ENCODE assay signal across 11 cellular contexts in genomic region chr20:32516985-32517873, GRCh38.
A peak's percentile ranks its signal among the peaks of the same experiment; 100 is the strongest.
DNase-seq lines count a peak whose midpoint lies in the region; ATAC-seq and TF ChIP-seq lines count a peak whose summit lies in the region.
"Had no signal": no experiment of that assay in that cellular context is flagged by ENCODE, and none has a peak within 500 bp of the region (broad histone marks: within the 10 kb centered on the region; RNA-seq: fewer than 3 reads in every experiment).

No MANE protein-coding gene starts in this region.

- no peaks in the 10 kb centered on the region for H3K36me3 Mint-ChIP-seq in endodermal cell (ENCODE audit: low read depth)

- H3K9ac ChIP-seq in BLaER1 treated with 17β-estradiol and CSF1 and Interleukin-3, amounts not matched to agents 10 nM and 100 nM = peak overlapping the region in 8 of 11 experiments; percentile 5 to 31 (median 20); a peak in 8 of 22 replicates
- peak overlapping the region; percentile 25 for H3K9ac ChIP-seq in Loucy (ENCODE audit: low read depth, low read length, poor library complexity, severe bottlenecking)
- H3K9ac ChIP-seq in endodermal cell (ENCODE audit: extremely low read depth, low read length, poor library complexity, severe bottlenecking) = no peak overlapping the region

- peaks cover 0 to 25% (median 5%) of the 10 kb centered on the region in 11 experiments; a peak in 15 of 22 replicates for H4K20me1 ChIP-seq in BLaER1 treated with 17β-estradiol and CSF1 and Interleukin-3, amounts not matched to agents 10 nM and 100 nM
- H4K20me1 ChIP-seq in Loucy (ENCODE audit: insufficient read depth, low read length, poor library complexity, severe bottlenecking) = no peaks in the 10 kb centered on the region

- H3K4me3 ChIP-seq in BLaER1 treated with 17β-estradiol and CSF1 and Interleukin-3, amounts not matched to agents 10 nM and 100 nM = no peak overlapping the region
- H3K4me3 ChIP-seq in Loucy (ENCODE audit: low read length, poor library complexity, severe bottlenecking) (no peak overlapping the region), endodermal cell (ENCODE audit: low read length) (no peak overlapping the region), mesodermal cell (ENCODE audit: extremely low read depth, insufficient read depth, low read length, poor library complexity, severe bottlenecking) (no peak overlapping the region)

- TF ChIP-seq CTCF in Loucy (conservative IDR thresholded peaks at IDR 0.05; ENCODE audit: low read length) (no peak), endodermal cell (conservative IDR thresholded peaks at IDR 0.05) (no peak)

- 75 to 81% methylated on average over 8 to 14 of the region's 14 CpGs for WGBS in endodermal cell (ENCODE audit: insufficient coverage in 1 of 2, insufficient read length in 1 of 2), 2 experiments
- 56 to 70% methylated on average over 10 of the region's 14 CpGs for WGBS in mesodermal cell (ENCODE audit: insufficient coverage in 2 of 2), 2 experiments

- H3K27ac ChIP-seq in BLaER1 treated with 17β-estradiol and CSF1 and Interleukin-3, amounts not matched to agents 10 nM and 100 nM = peak overlapping the region in 6 of 11 experiments; percentile 11 to 52 (median 38); a peak in 10 of 22 replicates
- H3K27ac ChIP-seq in endodermal cell (ENCODE audit: low read depth, low read length) (peak overlapping the region; percentile 24), mesodermal cell (ENCODE audit: low read depth, low read length, severe bottlenecking) (peak overlapping the region; percentile 78)

- peaks cover 16 to 51% (median 34%) of the 10 kb centered on the region in 11 experiments; a peak in 17 of 22 replicates for H3K36me3 ChIP-seq in BLaER1 treated with 17β-estradiol and CSF1 and Interleukin-3, amounts not matched to agents 10 nM and 100 nM
- H3K36me3 ChIP-seq in Loucy (ENCODE audit: insufficient read depth, low read length) (peaks cover 84% of the 10 kb centered on the region; the same call in 1 of the 2 replicates), endodermal cell (ENCODE audit: control insufficient read depth, insufficient read depth, low read length) (no peaks in the 10 kb centered on the region), mesodermal cell (ENCODE audit: control insufficient read depth, insufficient read depth, low read length) (no peaks in the 10 kb centered on the region)

- H3F3A ChIP-seq in Loucy (ENCODE audit: low read depth) = no peaks in the 10 kb centered on the region

- peaks cover 25 to 100% (median 96%) of the 10 kb centered on the region in 10 experiments for H3K4me1 ChIP-seq in BLaER1 treated with 17β-estradiol and CSF1 and Interleukin-3, amounts not matched to agents 10 nM and 100 nM
- H3K4me1 ChIP-seq in Loucy (ENCODE audit: insufficient read depth, low read length, poor library complexity, severe bottlenecking) = peaks cover 33% of the 10 kb centered on the region
- H3K4me1 ChIP-seq in endodermal cell (ENCODE audit: control insufficient read depth, insufficient read depth, low read length) = no peaks in the 10 kb centered on the region
- peaks cover 24% of the 10 kb centered on the region for H3K4me1 ChIP-seq in mesodermal cell (ENCODE audit: control insufficient read depth, insufficient read depth, low read length, poor library complexity, severe bottlenecking)

- peaks cover 4% of the 10 kb centered on the region for H3K4me1 Mint-ChIP-seq in endodermal cell

- peaks cover 11% of the 10 kb centered on the region for H3K27me3 Mint-ChIP-seq in endodermal cell (ENCODE audit: insufficient read depth)
- H3K27me3 Mint-ChIP-seq: central memory CD8-positive, alpha-beta T cell had no signal

- H3K9me2 ChIP-seq in Loucy (replicated peaks; ENCODE audit: low read depth, low read length) = no peaks in the 10 kb centered on the region

- H3K27me3 ChIP-seq in BLaER1 treated with 17β-estradiol and CSF1 and Interleukin-3, amounts not matched to agents 10 nM and 100 nM = no peaks in the 10 kb centered on the region
- H3K27me3 ChIP-seq in Loucy (ENCODE audit: insufficient read depth, low read length, poor library complexity, severe bottlenecking) (no peaks in the 10 kb centered on the region), endodermal cell (ENCODE audit: control insufficient read depth, insufficient read depth, low read length, poor library complexity, severe bottlenecking) (no peaks in the 10 kb centered on the region)

- H2AFZ ChIP-seq in Loucy (ENCODE audit: low read length) = no peak overlapping the region

- peak overlapping the region; percentile 41 to 90 (median 75) for H3K4me2 ChIP-seq in BLaER1 treated with 17β-estradiol and CSF1 and Interleukin-3, amounts not matched to agents 10 nM and 100 nM
- H3K4me2 ChIP-seq in Loucy (ENCODE audit: low read depth, low read length, poor library complexity, severe bottlenecking) = peak overlapping the region; percentile 29

- no peaks in the 10 kb centered on the region for H3K9me3 ChIP-seq in BLaER1 treated with 17β-estradiol and CSF1 and Interleukin-3, amounts not matched to agents 10 nM and 100 nM (replicated peaks in 1 of 11)
- no peaks in the 10 kb centered on the region for H3K9me3 ChIP-seq in Loucy (ENCODE audit: insufficient read depth, low read depth, low read length)
- no peaks in the 10 kb centered on the region for H3K9me3 ChIP-seq in endodermal cell (ENCODE audit: control insufficient read depth, low read length)
- H3K9me3 ChIP-seq in mesodermal cell (ENCODE audit: control insufficient read depth, low read length) = no peaks in the 10 kb centered on the region

- no peak overlapping the region for H3K27ac Mint-ChIP-seq in endodermal cell

- no peak for ATAC-seq in HG03139 (IDR thresholded peaks at IDR 0.05; ENCODE audit: unreplicated experiment)

- H3K4me3 Mint-ChIP-seq in endodermal cell = no peak overlapping the region
- H3K4me3 Mint-ChIP-seq: central memory CD8-positive, alpha-beta T cell had no signal

- H3K79me2 ChIP-seq in Loucy (ENCODE audit: insufficient read depth, low read length) = peaks cover 64% of the 10 kb centered on the region

- H3K9me3 Mint-ChIP-seq in endodermal cell = no peaks in the 10 kb centered on the region
- H3K9me3 Mint-ChIP-seq: central memory CD8-positive, alpha-beta T cell had no signal

- peak; percentile 71 for DNase-seq in endodermal cell
- DNase-seq in MV-4-11 (lab: John Stamatoyannopoulos, UW) = no peak
- DNase-seq in 8988T = no peak
- no peak for DNase-seq in DMS114 treated with DMSO at 0.1 percent for 48 hours (lab: John Stamatoyannopoulos, UW; ENCODE audit: unreplicated experiment)
- DNase-seq: activated CD4-positive, alpha-beta T cell treated with anti-CD3 and anti-CD28 coated beads for 48 hours; NCI-H1048 had no signal

Comparison
In these comparisons a context has a peak if more than half of its experiments do, and no peak if none do; other contexts are left out.
1. H3K27ac ChIP-seq: peak in every context shown above with its lines; median percentile 78 in mesodermal cell; 38 in BLaER1 treated with 17β-estradiol and CSF1 and Interleukin-3, amounts not matched to agents 10 nM and 100 nM; 24 in endodermal cell.